In the genomic region with DNA sequence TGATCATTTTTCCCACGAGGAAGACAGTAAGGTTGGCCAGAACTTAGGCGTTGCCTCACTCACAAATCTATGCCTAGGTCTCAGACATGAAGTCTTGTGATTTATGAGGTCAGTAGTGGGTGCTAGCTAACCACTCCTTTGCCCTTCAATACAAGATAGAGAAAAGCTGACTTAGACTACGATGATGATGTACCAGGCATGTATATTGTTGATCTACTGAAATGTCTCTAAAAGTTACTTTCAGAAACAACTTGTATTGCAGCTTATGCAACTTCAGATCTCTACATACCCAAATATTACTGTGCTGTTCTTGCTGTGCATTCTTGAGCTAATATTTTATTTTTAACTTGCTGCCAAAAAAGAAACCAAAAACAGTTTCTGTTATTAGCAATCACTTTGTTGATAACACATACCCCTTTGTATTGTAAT, we compare ENCODE assay signal across 8 cellular contexts.
DNase-seq lines count a peak whose midpoint lies in the region; ATAC-seq and TF ChIP-seq lines count a peak whose summit lies in the region.

No MANE protein-coding gene starts in this region.

- H3K36me3 ChIP-seq in adipocyte (ENCODE audit: control insufficient read depth, insufficient read depth, low read length, severe bottlenecking) = no peaks in the 10 kb centered on the region
- peaks cover 6% of the 10 kb centered on the region for H3K36me3 ChIP-seq in neutrophil

- peak; percentile 88 for ATAC-seq in GM18867 (IDR thresholded peaks at IDR 0.05; ENCODE audit: unreplicated experiment)
- peak; percentile 84 for ATAC-seq in HG02759 (IDR thresholded peaks at IDR 0.05; ENCODE audit: unreplicated experiment)

- H3K9me3 ChIP-seq in adipocyte (ENCODE audit: control insufficient read depth, low read length) (no peaks in the 10 kb centered on the region), neutrophil (no peaks in the 10 kb centered on the region)

- H3K9ac ChIP-seq in adipocyte (ENCODE audit: low read length) = no peak overlapping the region

- no peak for TF ChIP-seq CTCF in neutrophil (IDR thresholded peaks at IDR 0.05)

- H3K4me1 ChIP-seq in adipocyte (ENCODE audit: control insufficient read depth, insufficient read depth, low read length) = peaks cover 20% of the 10 kb centered on the region
- H3K4me1 ChIP-seq in neutrophil (ENCODE audit: control insufficient read depth in 1 of 2, insufficient read depth in 1 of 2, low read depth in 1 of 2, low read length in 1 of 2) = peaks cover 3 to 15% of the 10 kb centered on the region in 2 experiments

- peak overlapping the region; percentile 36 for H3K4me3 ChIP-seq in adipocyte (ENCODE audit: low read length)
- no peak overlapping the region for H3K4me3 ChIP-seq in neutrophil (ENCODE audit: low read depth in 1 of 2, low read length in 1 of 2)

- no peak for DNase-seq in adipocyte (ENCODE audit: low read depth)
- DNase-seq in SIG-M5 treated with dmso at 0.1 percent for 504 hours (lab: John Stamatoyannopoulos, UW; ENCODE audit: unreplicated experiment) = no peak
- DNase-seq in NCI-H510A treated with DMSO at 0.1 percent for 48 hours (lab: John Stamatoyannopoulos, UW) = no peak
- DNase-seq in OCI-M1 (lab: John Stamatoyannopoulos, UW) = no peak
- DNase-seq in MV-4-11 (lab: John Stamatoyannopoulos, UW) = no peak

- H3K27me3 ChIP-seq in adipocyte (replicated peaks; ENCODE audit: control insufficient read depth, insufficient read depth, low read length) = no peaks in the 10 kb centered on the region
- no peaks in the 10 kb centered on the region for H3K27me3 ChIP-seq in neutrophil

- peak overlapping the region; percentile 50 for H3K27ac ChIP-seq in neutrophil
